In the genomic region with DNA sequence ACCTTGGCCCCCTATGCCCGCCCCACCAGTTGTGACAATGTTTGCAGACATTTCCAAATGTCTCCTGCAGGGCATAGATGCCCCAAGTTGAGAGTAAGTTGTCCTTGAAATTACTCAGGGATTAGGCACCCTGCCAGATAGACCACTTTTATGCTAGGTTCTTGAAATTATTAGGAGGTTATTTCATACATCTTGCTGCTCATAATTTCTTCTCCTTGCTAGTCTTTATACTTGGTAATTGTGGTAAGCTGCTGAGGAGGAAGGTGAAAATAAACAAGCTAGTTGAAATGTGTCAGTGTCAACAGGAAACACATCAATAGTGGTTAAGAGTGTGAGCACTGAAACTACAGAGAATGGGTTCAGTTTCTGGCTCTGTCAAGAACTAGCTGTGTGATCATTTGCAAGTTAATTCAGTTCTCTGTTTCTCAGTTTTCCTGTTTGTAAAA, we compare ENCODE assay signal across 16 cellular contexts.
A peak's percentile ranks its signal among the peaks of the same experiment; 100 is the strongest.
DNase-seq lines count a peak whose midpoint lies in the region; ATAC-seq and TF ChIP-seq lines count a peak whose summit lies in the region.
"Had no signal": no experiment of that assay in that cellular context is flagged by ENCODE, and none has a peak within 500 bp of the region (broad histone marks: within the 10 kb centered on the region; RNA-seq: fewer than 3 reads in every experiment).

No MANE protein-coding gene starts in this region.

- no peak overlapping the region for H3K4me3 Mint-ChIP-seq in activated CD4-positive, alpha-beta T cell treated with anti-CD3 and anti-CD28 coated beads for 36 hours
- peak overlapping the region; percentile 87 for H3K4me3 Mint-ChIP-seq in natural killer cell treated with Interleukin-12 subunit alpha and Interleukin-12 subunit beta and Interleukin-15 and Interleukin-18, amount 100 ng/mL, for 72 hours
- no peak overlapping the region for H3K4me3 Mint-ChIP-seq in osteocyte (ENCODE audit: unreplicated experiment)

- H3K9me3 Mint-ChIP-seq in activated CD4-positive, alpha-beta T cell treated with anti-CD3 and anti-CD28 coated beads for 36 hours (ENCODE audit: low read depth): no peaks in the 10 kb centered on the region
- H3K9me3 Mint-ChIP-seq in natural killer cell treated with Interleukin-12 subunit alpha and Interleukin-12 subunit beta and Interleukin-15 and Interleukin-18, amount 100 ng/mL, for 72 hours: peaks cover 7% of the 10 kb centered on the region
- peaks cover 4% of the 10 kb centered on the region for H3K9me3 Mint-ChIP-seq in osteocyte (ENCODE audit: unreplicated experiment)

- TF ChIP-seq CTCF in Peyer's patch (IDR thresholded peaks at IDR 0.05): no peak
- TF ChIP-seq CTCF in osteocyte (IDR thresholded peaks at IDR 0.05): no peak

- peaks cover 66% of the 10 kb centered on the region for H3K4me1 Mint-ChIP-seq in activated CD4-positive, alpha-beta T cell treated with anti-CD3 and anti-CD28 coated beads for 36 hours
- H3K4me1 Mint-ChIP-seq in natural killer cell treated with Interleukin-12 subunit alpha and Interleukin-12 subunit beta and Interleukin-15 and Interleukin-18, amount 100 ng/mL, for 72 hours (ENCODE audit: low read depth in 2 of 2): peaks cover 75 to 80% of the 10 kb centered on the region in 2 donors
- H3K4me1 Mint-ChIP-seq in osteocyte (ENCODE audit: unreplicated experiment): peaks cover 23% of the 10 kb centered on the region

- peak; percentile 68 for ATAC-seq in activated CD4-positive, alpha-beta T cell treated with anti-CD3 and anti-CD28 coated beads for 36 hours
- ATAC-seq in GM19452 (IDR thresholded peaks at IDR 0.05; ENCODE audit: unreplicated experiment): peak; percentile 35
- peak; percentile 72 to 75 for ATAC-seq in natural killer cell treated with Interleukin-12 subunit alpha and Interleukin-12 subunit beta and Interleukin-15 and Interleukin-18, amount 100 ng/mL, for 72 hours
- ATAC-seq: gastroesophageal sphincter had no signal

- no peak for DNase-seq in activated CD4-positive, alpha-beta T cell treated with anti-CD3 and anti-CD28 coated beads for 36 hours
- no peak for DNase-seq in activated CD4-positive, alpha-beta T cell treated with anti-CD3 and anti-CD28 coated beads, Interleukin-2, amount 50 U/mL, for 4 hours
- DNase-seq in Peyer's patch (no peak), osteocyte (ENCODE audit: extremely low spot score, unreplicated experiment) (no peak), NOMO-1 treated with dmso at 0.1 percent for 144 hours (lab: John Stamatoyannopoulos, UW; ENCODE audit: unreplicated experiment) (no peak), NCI-H748 (lab: John Stamatoyannopoulos, UW; ENCODE audit: unreplicated experiment) (no peak)
- DNase-seq in natural killer cell treated with Interleukin-12 subunit alpha and Interleukin-12 subunit beta and Interleukin-15 and Interleukin-18, amount 100 ng/mL, for 72 hours (ENCODE audit: low spot score): no peak
- DNase-seq: ACHN; DMS79; effector CD8-positive, alpha-beta T cell; kidney glomerular epithelial cell; NCI-H1048; NCI-H774; transverse colon had no signal

- no peak for TF ChIP-seq POLR2A in Peyer's patch (IDR thresholded peaks at IDR 0.05)

- H3K4me3 ChIP-seq in Peyer's patch: no peak overlapping the region
- H3K4me3 ChIP-seq: gastroesophageal sphincter, transverse colon had no signal

- peaks cover 0 to 10% (median 2%) of the 10 kb centered on the region in 4 donors for H3K4me1 ChIP-seq in Peyer's patch
- H3K4me1 ChIP-seq: gastroesophageal sphincter had no signal

- no peaks in the 10 kb centered on the region for H3K9me3 ChIP-seq in Peyer's patch
- H3K9me3 ChIP-seq: gastroesophageal sphincter, transverse colon had no signal

- CTCF ChIA-PET in activated CD4-positive, alpha-beta T cell treated with anti-CD3 and anti-CD28 coated beads for 36 hours (lab: Charles Lee): interaction anchor here (0.6 to 1.0 kb wide), 4 partner anchors 19 to 394 kb away, joined by 3 to 4 read pairs (median 4); no protein-coding TSS in a partner anchor

- peak overlapping the region in 3 of 4 donors; percentile 32 to 74 (median 57) for H3K27ac ChIP-seq in Peyer's patch
- H3K27ac ChIP-seq: gastroesophageal sphincter had no signal

- intact Hi-C loops in activated CD4-positive, alpha-beta T cell treated with anti-CD3 and anti-CD28 coated beads for 36 hours (cut with DNase I, micrococcal nuclease): loop anchor here in 1 of 2 experiments (5.0 kb wide), 1 partner anchor 111 kb away; no protein-coding TSS in a partner anchor

- no peaks in the 10 kb centered on the region for H3K27me3 ChIP-seq in Peyer's patch
- H3K27me3 ChIP-seq: gastroesophageal sphincter, transverse colon had no signal

- no peaks in the 10 kb centered on the region for H3K36me3 Mint-ChIP-seq in activated CD4-positive, alpha-beta T cell treated with anti-CD3 and anti-CD28 coated beads for 36 hours (ENCODE audit: low read depth)
- peaks cover 9% of the 10 kb centered on the region for H3K36me3 Mint-ChIP-seq in natural killer cell treated with Interleukin-12 subunit alpha and Interleukin-12 subunit beta and Interleukin-15 and Interleukin-18, amount 100 ng/mL, for 72 hours
- H3K36me3 Mint-ChIP-seq in osteocyte (ENCODE audit: unreplicated experiment): no peaks in the 10 kb centered on the region

- no peak overlapping the region for H3K27ac Mint-ChIP-seq in activated CD4-positive, alpha-beta T cell treated with anti-CD3 and anti-CD28 coated beads for 36 hours
- peak overlapping the region; percentile 90 to 93 for H3K27ac Mint-ChIP-seq in natural killer cell treated with Interleukin-12 subunit alpha and Interleukin-12 subunit beta and Interleukin-15 and Interleukin-18, amount 100 ng/mL, for 72 hours
- H3K27ac Mint-ChIP-seq in osteocyte (ENCODE audit: unreplicated experiment): no peak overlapping the region

- H3K27me3 Mint-ChIP-seq in activated CD4-positive, alpha-beta T cell treated with anti-CD3 and anti-CD28 coated beads for 36 hours: no peaks in the 10 kb centered on the region
- H3K27me3 Mint-ChIP-seq in natural killer cell treated with Interleukin-12 subunit alpha and Interleukin-12 subunit beta and Interleukin-15 and Interleukin-18, amount 100 ng/mL, for 72 hours: no peaks in the 10 kb centered on the region
- no peaks in the 10 kb centered on the region for H3K27me3 Mint-ChIP-seq in osteocyte (ENCODE audit: unreplicated experiment)

- POLR2A ChIA-PET in activated CD4-positive, alpha-beta T cell treated with anti-CD3 and anti-CD28 coated beads for 36 hours (lab: Charles Lee): interaction anchor here (0.6 to 0.8 kb wide), 2 partner anchors 22 to 76 kb away, joined by 3 read pairs; no protein-coding TSS in a partner anchor

- no peaks in the 10 kb centered on the region for H3K36me3 ChIP-seq in Peyer's patch
- H3K36me3 ChIP-seq: gastroesophageal sphincter, transverse colon had no signal

Comparison
In these comparisons a context has a peak if more than half of its experiments do, and no peak if none do; other contexts are left out.
1. H3K27ac Mint-ChIP-seq: peak in natural killer cell treated with Interleukin-12 subunit alpha and Interleukin-12 subunit beta and Interleukin-15 and Interleukin-18, amount 100 ng/mL, for 72 hours (2 of 2); none in activated CD4-positive, alpha-beta T cell treated with anti-CD3 and anti-CD28 coated beads for 36 hours (single experiment) and osteocyte (single experiment).
2. Peak in every context shown above with its lines, with median percentiles within 50 percentile points of each other: ATAC-seq.